In the genomic region with DNA sequence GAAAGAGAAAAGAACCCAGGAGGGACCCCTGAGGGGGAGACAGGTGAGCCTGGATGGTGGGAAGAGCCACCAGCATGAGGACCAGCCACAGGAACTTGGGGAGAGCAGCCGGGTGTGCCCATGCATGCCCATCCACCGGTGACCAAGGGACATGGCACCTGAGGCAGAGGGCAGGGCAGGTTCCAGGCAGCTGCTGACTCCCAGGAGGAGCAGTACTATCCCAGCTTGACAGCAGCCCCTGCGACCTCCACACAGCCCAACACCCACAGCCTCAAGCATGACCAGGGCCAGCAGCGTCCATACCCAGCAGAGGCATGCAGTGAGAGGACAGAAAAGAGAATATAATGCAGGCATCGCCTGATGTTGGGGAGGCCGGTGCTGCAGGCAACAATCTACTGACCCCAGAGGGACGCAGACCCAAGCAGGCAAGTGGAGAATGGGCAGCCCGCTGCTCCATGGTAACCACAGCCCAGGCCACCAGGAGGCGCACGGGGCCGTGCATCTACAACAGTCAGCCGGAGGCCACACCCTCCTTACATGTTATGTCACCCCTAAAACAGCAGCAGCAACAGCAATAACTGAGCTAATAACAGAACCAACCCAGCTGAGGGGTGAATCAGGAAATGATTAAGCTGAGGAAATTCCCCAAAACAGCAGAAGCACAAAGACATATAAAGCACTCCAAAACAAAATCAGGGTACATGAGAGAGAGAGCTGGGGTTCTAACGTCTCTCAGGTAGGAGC, we compare ENCODE assay signal across 8 cellular contexts. TPM values are rescaled to one million over a fixed set of nuclear protein-coding genes. Genes with fewer than 3 reads are reported as not detected.
A peak's percentile ranks its signal among the peaks of the same experiment; 100 is the strongest.
DNase-seq lines count a peak whose midpoint lies in the region; ATAC-seq and TF ChIP-seq lines count a peak whose summit lies in the region.

No MANE protein-coding gene starts in this region.

- 35 to 47% methylated on average over 10 to 13 of the region's 13 CpGs for WGBS in upper lobe of left lung, 2 donors

- H3K4me3 ChIP-seq in SJSA1 (no peak overlapping the region), upper lobe of left lung (no peak overlapping the region)

- no peak for TF ChIP-seq POLR2A in upper lobe of left lung (IDR thresholded peaks at IDR 0.05)

- TF ChIP-seq CTCF in C4-2B (conservative IDR thresholded peaks at IDR 0.05) (peak; percentile 85), upper lobe of left lung (IDR thresholded peaks at IDR 0.05) (peak; percentile 80 to 94 (median 92))

- H3K4me1 ChIP-seq in SJSA1 (replicated peaks) (peaks cover 5% of the 10 kb centered on the region), upper lobe of left lung (peaks cover 0 to 7% (median 5%) of the 10 kb centered on the region in 4 donors)

- TF ChIP-seq EP300 in upper lobe of left lung (IDR thresholded peaks at IDR 0.05), result no peak

- H3K9me3 ChIP-seq in SJSA1 (replicated peaks) (no peaks in the 10 kb centered on the region), upper lobe of left lung (no peaks in the 10 kb centered on the region)

- peak; percentile 44 to 81 for DNase-seq in SJSA1 (ENCODE audit: low read depth in 1 of 2, low spot score in 2 of 2)
- DNase-seq in activated gamma-delta T cell treated with anti-CD3 and anti-CD28 coated beads, Interleukin-2, amount 50 U/mL, for 16 hours (ENCODE audit: low read depth), result peak; percentile 71
- DNase-seq in globus pallidus (ENCODE audit: low spot score), result peak; percentile 47
- peak; percentile 40 for DNase-seq in pons (ENCODE audit: low spot score)
- peak; percentile 93 to 95 for DNase-seq in upper lobe of left lung

- ATAC-seq in GM19328 (IDR thresholded peaks at IDR 0.05; ENCODE audit: unreplicated experiment), result peak; percentile 81
- ATAC-seq in HG03432 (IDR thresholded peaks at IDR 0.05; ENCODE audit: unreplicated experiment), result peak; percentile 96
- ATAC-seq in upper lobe of left lung (ENCODE audit: low FRiP score in 2 of 2), result peak; percentile 88 to 95

- H3K27ac ChIP-seq in C4-2B (no peak overlapping the region), SJSA1 (no peak overlapping the region), upper lobe of left lung (no peak overlapping the region)

- no peaks in the 10 kb centered on the region for H3K27me3 ChIP-seq in SJSA1 (replicated peaks)
- H3K27me3 ChIP-seq in upper lobe of left lung, result no peaks in the 10 kb centered on the region

- no peaks in the 10 kb centered on the region for H3K36me3 ChIP-seq in SJSA1
- peaks cover 0 to 26% (median 15%) of the 10 kb centered on the region in 4 donors for H3K36me3 ChIP-seq in upper lobe of left lung

RNA-seq across cellular contexts. Expression of gene ANKMY1, which starts 44.1 kb away (rescaled TPM):
- total RNA-seq in SJSA1 (2014; rRNA removed; shearing (Covaris generic)), result 8.1 and 18.8 TPM in 2 replicates
- total RNA-seq in upper lobe of left lung, result 10 to 100 TPM; 23.7 to 97.4 (median 26.9) TPM

RNA-seq across cellular contexts. Expression of gene DUSP28, which starts 46.4 kb away (rescaled TPM):
- total RNA-seq in SJSA1 (2014; rRNA removed; shearing (Covaris generic)), result 3.9 and 8.6 TPM in 2 replicates
- 10 to 100 TPM in 1 of 6 donors, 1 to 10 TPM in 5; 3.2 to 30.4 (median 5.7) TPM for total RNA-seq in upper lobe of left lung

RNA-seq across cellular contexts. Expression of gene RNPEPL1, which starts 54.6 kb away (rescaled TPM):
- 14.3 and 14.9 TPM in 2 replicates for total RNA-seq in SJSA1 (2014; rRNA removed; shearing (Covaris generic))
- total RNA-seq in upper lobe of left lung, result 100 to 1,000 TPM in 5 of 6 donors, 10 to 100 TPM in 1; 71.0 to 264 (median 123) TPM

Comparison
In these comparisons a context has a peak if more than half of its experiments do, and no peak if none do; other contexts are left out.
1. DNase-seq: peak in every context shown above with its lines; median percentile 94 in upper lobe of left lung; 71 in activated gamma-delta T cell treated with anti-CD3 and anti-CD28 coated beads, Interleukin-2, amount 50 U/mL, for 16 hours; 62 in SJSA1; 47 in globus pallidus; 40 in pons.